8 cellular contexts compared by ENCODE assay signal in genomic region chr11:64269380-64270234, GRCh38. TPM values are rescaled to one million over a fixed set of nuclear protein-coding genes. Genes with fewer than 3 reads are reported as not detected.
DNase-seq lines count a peak whose midpoint lies in the region; ATAC-seq and TF ChIP-seq lines count a peak whose summit lies in the region.

No MANE protein-coding gene starts in this region.

- H3K9me3 Mint-ChIP-seq in activated naive CD4-positive, alpha-beta T cell treated with anti-CD3 and anti-CD28 coated beads for 36 hours: no peaks in the 10 kb centered on the region

- TF ChIP-seq POLR2A in gastroesophageal sphincter (IDR thresholded peaks at IDR 0.05): peak; percentile 48 to 49

- H3K9me3 ChIP-seq in SJSA1 (replicated peaks) (no peaks in the 10 kb centered on the region), gastroesophageal sphincter (no peaks in the 10 kb centered on the region), neutrophil (no peaks in the 10 kb centered on the region)

- no peaks in the 10 kb centered on the region for H3K27me3 Mint-ChIP-seq in activated naive CD4-positive, alpha-beta T cell treated with anti-CD3 and anti-CD28 coated beads for 36 hours (ENCODE audit: low read depth)

- ATAC-seq in gastroesophageal sphincter: peak; percentile 92

- TF ChIP-seq EP300 in gastroesophageal sphincter (IDR thresholded peaks at IDR 0.05): no peak

- H3K36me3 ChIP-seq in SJSA1: peaks cover 48% of the 10 kb centered on the region
- peaks cover 0 to 28% of the 10 kb centered on the region in 2 donors for H3K36me3 ChIP-seq in gastroesophageal sphincter
- H3K36me3 ChIP-seq in neutrophil: peaks cover 20% of the 10 kb centered on the region

- H3K4me3 ChIP-seq in HFF-Myc (replicated peaks; ENCODE audit: low read depth, low read length) (peak overlapping the region; percentile 69), SJSA1 (peak overlapping the region; percentile 49), gastroesophageal sphincter (peak overlapping the region; percentile 70 to 96), neutrophil (ENCODE audit: low read depth in 1 of 2, low read length in 1 of 2) (peak overlapping the region; percentile 96 to 99)

- peak overlapping the region; percentile 90 for H3K4me3 Mint-ChIP-seq in activated naive CD4-positive, alpha-beta T cell treated with anti-CD3 and anti-CD28 coated beads for 36 hours

- H3K27ac ChIP-seq in SJSA1: peak overlapping the region; percentile 68
- H3K27ac ChIP-seq in gastroesophageal sphincter: peak overlapping the region; percentile 91 to 97 (median 94)
- H3K27ac ChIP-seq in neutrophil: peak overlapping the region; percentile 98
- H3K27ac ChIP-seq in substantia nigra (ENCODE audit: low read depth, low read length, poor library complexity, severe bottlenecking): peak overlapping the region; percentile 96

- intact Hi-C loops in activated naive CD4-positive, alpha-beta T cell treated with anti-CD3 and anti-CD28 coated beads for 36 hours (cut with micrococcal nuclease): loop anchor here (1.0 to 2.0 kb wide), 11 partner anchors 16 to 84 kb away; partner anchors contain the start of genes CCDC88B, DNAJC4, ESRRA and FKBP2

- peaks cover 26% of the 10 kb centered on the region for H3K4me1 ChIP-seq in SJSA1 (replicated peaks)
- peaks cover 0 to 38% (median 19%) of the 10 kb centered on the region in 3 donors for H3K4me1 ChIP-seq in gastroesophageal sphincter
- H3K4me1 ChIP-seq in neutrophil (ENCODE audit: control insufficient read depth in 1 of 2, insufficient read depth in 1 of 2, low read depth in 1 of 2, low read length in 1 of 2): peaks cover 36% of the 10 kb centered on the region in 2 experiments

- WGBS in gastroesophageal sphincter (ENCODE audit: low coverage in 1 of 2), 2 donors: 1% methylated on average over 17 of the region's 75 CpGs; no CpG with 5 or more reads in 1 of the 2 donors

- H3K4me1 Mint-ChIP-seq in activated naive CD4-positive, alpha-beta T cell treated with anti-CD3 and anti-CD28 coated beads for 36 hours (ENCODE audit: low read depth): peaks cover 15% of the 10 kb centered on the region

- CTCF ChIA-PET in activated naive CD4-positive, alpha-beta T cell treated with anti-CD3 and anti-CD28 coated beads for 36 hours (lab: Charles Lee): interaction anchor here (0.8 to 3.5 kb wide), 7 partner anchors 19 to 90 kb away, joined by 3 to 56 read pairs (median 6); partner anchors contain the start of genes CATSPERZ and PLCB3

- no peaks in the 10 kb centered on the region for H3K36me3 Mint-ChIP-seq in activated naive CD4-positive, alpha-beta T cell treated with anti-CD3 and anti-CD28 coated beads for 36 hours (ENCODE audit: low read depth)

- DNase-seq in GM04504 (ENCODE audit: low read depth) (peak; percentile 100), HFF-Myc (ENCODE audit: extremely low read depth, low read depth) (peak; percentile 100), MV-4-11 (lab: John Stamatoyannopoulos, UW) (peak; percentile 100), SJSA1 (ENCODE audit: low read depth in 1 of 2, low spot score in 2 of 2) (peak; percentile 100), substantia nigra (lab: John Stamatoyannopoulos, UW) (peak; percentile 89 to 99 (median 98))
- DNase-seq in activated naive CD4-positive, alpha-beta T cell treated with anti-CD3 and anti-CD28 coated beads for 36 hours: peak; percentile 98

- peak overlapping the region; percentile 88 for H3K27ac Mint-ChIP-seq in activated naive CD4-positive, alpha-beta T cell treated with anti-CD3 and anti-CD28 coated beads for 36 hours

- TF ChIP-seq CTCF in HFF-Myc (IDR thresholded peaks at IDR 0.05; ENCODE audit: low read depth, low read length, missing control alignments) (no peak), gastroesophageal sphincter (IDR thresholded peaks at IDR 0.05) (peak in 3 of 4 experiments; percentile 7 to 37 (median 14)), neutrophil (IDR thresholded peaks at IDR 0.05) (no peak)

- H3K27me3 ChIP-seq in SJSA1 (replicated peaks) (no peaks in the 10 kb centered on the region), gastroesophageal sphincter (no peaks in the 10 kb centered on the region), neutrophil (no peaks in the 10 kb centered on the region)

RNA-seq across cellular contexts. Expression of gene BAD, which starts 14.9 kb away (rescaled TPM):
- 154 and 158 TPM in 2 replicates for total RNA-seq in SJSA1 (2014; rRNA removed; shearing (Covaris generic))
- total RNA-seq in activated naive CD4-positive, alpha-beta T cell treated with anti-CD3 and anti-CD28 coated beads for 36 hours: 10 to 100 TPM; 12.8 to 14.3 TPM
- 100 to 1,000 TPM in 3 of 4 donors, 10 to 100 TPM in 1; 97.1 to 156 (median 135) TPM for total RNA-seq in gastroesophageal sphincter

RNA-seq across cellular contexts. Expression of gene GPR137, which starts 16.0 kb away (rescaled TPM):
- total RNA-seq in SJSA1 (2014; rRNA removed; shearing (Covaris generic)): 25.4 and 46.6 TPM in 2 replicates
- total RNA-seq in activated naive CD4-positive, alpha-beta T cell treated with anti-CD3 and anti-CD28 coated beads for 36 hours: 10 to 100 TPM; 26.2 to 30.5 TPM
- 10 to 100 TPM; 14.0 to 37.1 (median 27.6) TPM for total RNA-seq in gastroesophageal sphincter

RNA-seq across cellular contexts. Expression of gene PLCB3, which starts 18.3 kb away (rescaled TPM):
- total RNA-seq in SJSA1 (2014; rRNA removed; shearing (Covaris generic)): 34.3 and 51.5 TPM in 2 replicates
- 1 to 10 TPM; 4.4 to 4.7 TPM for total RNA-seq in activated naive CD4-positive, alpha-beta T cell treated with anti-CD3 and anti-CD28 coated beads for 36 hours
- total RNA-seq in gastroesophageal sphincter: 10 to 100 TPM; 16.2 to 33.2 (median 25.1) TPM

RNA-seq across cellular contexts. Expression of gene KCNK4, which starts 21.5 kb away (rescaled TPM):
- 0.31 TPM in 1 of 2 replicates, not detected in the other for total RNA-seq in SJSA1 (2014; rRNA removed; shearing (Covaris generic))
- under 1 TPM in 1 of 2 experiments, not detected in 1; 0.41 TPM for total RNA-seq in activated naive CD4-positive, alpha-beta T cell treated with anti-CD3 and anti-CD28 coated beads for 36 hours
- under 1 TPM in 1 of 4 donors, not detected in 3; 0.31 TPM for total RNA-seq in gastroesophageal sphincter

RNA-seq across cellular contexts. Expression of gene PPP1R14B, which starts 22.9 kb away (rescaled TPM):
- total RNA-seq in SJSA1 (2014; rRNA removed; shearing (Covaris generic)): 467 and 505 TPM in 2 replicates
- 100 to 1,000 TPM; 216 to 227 TPM for total RNA-seq in activated naive CD4-positive, alpha-beta T cell treated with anti-CD3 and anti-CD28 coated beads for 36 hours
- total RNA-seq in gastroesophageal sphincter: 100 to 1,000 TPM in 1 of 4 donors, 10 to 100 TPM in 3; 37.2 to 123 (median 70.9) TPM

Comparison
In these comparisons a context has a peak if more than half of its experiments do, and no peak if none do; other contexts are left out.
1. Peak in every context shown above with its lines: DNase-seq, ATAC-seq, H3K4me3 ChIP-seq and H3K27ac ChIP-seq.
2. CTCF ChIP-seq: peak in gastroesophageal sphincter (3 of 4); none in HFF-Myc (single experiment) and neutrophil (single experiment).
3. RNA of gene BAD, which starts 14.9 kb away (total RNA-seq): 154 to 158 TPM in SJSA1 and 97.1 to 156 TPM in gastroesophageal sphincter; 12.8 to 14.3 TPM in activated naive CD4-positive, alpha-beta T cell treated with anti-CD3 and anti-CD28 coated beads for 36 hours; every median in the first group is over 4 times any median in the second.